ENCODE assay signal across 8 cellular contexts in genomic region chr6:79466222-79466834, GRCh38.
DNase-seq lines count a peak whose midpoint lies in the region; ATAC-seq and TF ChIP-seq lines count a peak whose summit lies in the region.

No MANE protein-coding gene starts in this region.

- peaks cover 15% of the 10 kb centered on the region for H3K27me3 Mint-ChIP-seq in activated T-cell treated with anti-CD3 and anti-CD28 coated beads, Interleukin-2, amount 50 U/mL, for 72 hours (ENCODE audit: low read depth)

- H3K27ac Mint-ChIP-seq in activated T-cell treated with anti-CD3 and anti-CD28 coated beads, Interleukin-2, amount 50 U/mL, for 72 hours: no peak overlapping the region

- H3K36me3 Mint-ChIP-seq in activated T-cell treated with anti-CD3 and anti-CD28 coated beads, Interleukin-2, amount 50 U/mL, for 72 hours (ENCODE audit: insufficient read depth in 2 of 2): no peaks in the 10 kb centered on the region

- peak; percentile 53 for ATAC-seq in GM18907 (IDR thresholded peaks at IDR 0.05; ENCODE audit: unreplicated experiment)
- ATAC-seq in activated T-cell treated with anti-CD3 and anti-CD28 coated beads, Interleukin-2, amount 50 U/mL, for 72 hours (replicated peaks in 1 of 2): no peak
- ATAC-seq in HG03135 (IDR thresholded peaks at IDR 0.05; ENCODE audit: unreplicated experiment): no peak

- no peak overlapping the region for H3K4me3 Mint-ChIP-seq in activated T-cell treated with anti-CD3 and anti-CD28 coated beads, Interleukin-2, amount 50 U/mL, for 72 hours

- no peak overlapping the region for H3K4me3 ChIP-seq in epithelial cell of esophagus (ENCODE audit: low read length)

- H3K9me3 Mint-ChIP-seq in activated T-cell treated with anti-CD3 and anti-CD28 coated beads, Interleukin-2, amount 50 U/mL, for 72 hours: no peaks in the 10 kb centered on the region

- H3K4me1 Mint-ChIP-seq in activated T-cell treated with anti-CD3 and anti-CD28 coated beads, Interleukin-2, amount 50 U/mL, for 72 hours (ENCODE audit: low read depth): no peaks in the 10 kb centered on the region

- DNase-seq in AG08396 (ENCODE audit: low spot score) (peak; percentile 29), NCI-H748 (lab: John Stamatoyannopoulos, UW; ENCODE audit: unreplicated experiment) (peak; percentile 56), epithelial cell of esophagus (ENCODE audit: low read depth) (peak; percentile 41), pulmonary artery endothelial cell (ENCODE audit: low read depth, low spot score) (peak; percentile 3)
- no peak for DNase-seq in stimulated activated CD4-positive, alpha-beta T cell treated with anti-CD3 and anti-CD28 coated beads, Interleukin-15, amount 100 ng/mL, for 24 hours
- DNase-seq in activated T-cell treated with anti-CD3 and anti-CD28 coated beads, Interleukin-2, amount 50 U/mL, for 72 hours: no peak

- TF ChIP-seq CTCF in epithelial cell of esophagus (IDR thresholded peaks at IDR 0.05; ENCODE audit: insufficient read depth, low read depth, low read length, missing control alignments): peak; percentile 43

Comparison
In these comparisons a context has a peak if more than half of its experiments do, and no peak if none do; other contexts are left out.
1. DNase-seq: peak in AG08396 (single experiment), NCI-H748 (single experiment), epithelial cell of esophagus (single experiment) and pulmonary artery endothelial cell (single experiment); none in stimulated activated CD4-positive, alpha-beta T cell treated with anti-CD3 and anti-CD28 coated beads, Interleukin-15, amount 100 ng/mL, for 24 hours (single experiment) and activated T-cell treated with anti-CD3 and anti-CD28 coated beads, Interleukin-2, amount 50 U/mL, for 72 hours (0 of 2).